In genomic region chr9:75238311-75238976, GRCh38 we compare ENCODE assay signal across 8 cellular contexts.
DNase-seq lines count a peak whose midpoint lies in the region; ATAC-seq and TF ChIP-seq lines count a peak whose summit lies in the region.

No MANE protein-coding gene starts in this region.

- peak; percentile 60 for TF ChIP-seq CTCF in parathyroid adenoma (IDR thresholded peaks at IDR 0.05)

- no peaks in the 10 kb centered on the region for H3K4me1 ChIP-seq in parathyroid adenoma

- DNase-seq in Caki2 (ENCODE audit: low read depth) (peak; percentile 27), NCI-H2171 (lab: John Stamatoyannopoulos, UW) (peak; percentile 7), fibroblast of peridontal ligament (ENCODE audit: extremely low read depth) (peak; percentile 72), HK-2 (ENCODE audit: unreplicated experiment) (no peak)
- peak; percentile 13 to 26 for DNase-seq in activated CD4-positive, alpha-beta T cell treated with anti-CD3 and anti-CD28 coated beads, Interleukin-2, amount 50 U/mL, for 4 hours

- no peaks in the 10 kb centered on the region for H3K27me3 ChIP-seq in parathyroid adenoma (ENCODE audit: control insufficient read depth, insufficient read depth, low read length)

- H3K79me2 ChIP-seq in parathyroid adenoma, result no peaks in the 10 kb centered on the region

- H3K4me3 ChIP-seq in parathyroid adenoma (ENCODE audit: low read depth, low read length), result no peak overlapping the region

- ATAC-seq in GM18867 (IDR thresholded peaks at IDR 0.05; ENCODE audit: unreplicated experiment), result peak; percentile 96
- peak; percentile 91 for ATAC-seq in HG02973 (IDR thresholded peaks at IDR 0.05; ENCODE audit: unreplicated experiment)

- H3K27ac ChIP-seq in parathyroid adenoma, result no peak overlapping the region

- no peaks in the 10 kb centered on the region for H3K36me3 ChIP-seq in parathyroid adenoma (ENCODE audit: control insufficient read depth, insufficient read depth, low read length)

- no peak overlapping the region for H3K9ac ChIP-seq in parathyroid adenoma

- no peaks in the 10 kb centered on the region for H3K9me3 ChIP-seq in parathyroid adenoma (ENCODE audit: control insufficient read depth, low read length)

- in situ Hi-C loops in Caki2 (cut with HindIII; ENCODE audit: low pct_unique_long_range_greater_than_20kb, low sequenced_read_pairs), result no loop called here

- no peak overlapping the region for H3K4me2 ChIP-seq in parathyroid adenoma (ENCODE audit: low read length)

- H2AFZ ChIP-seq in parathyroid adenoma, result no peak overlapping the region
